7 cellular contexts compared by ENCODE assay signal in the genomic region with DNA sequence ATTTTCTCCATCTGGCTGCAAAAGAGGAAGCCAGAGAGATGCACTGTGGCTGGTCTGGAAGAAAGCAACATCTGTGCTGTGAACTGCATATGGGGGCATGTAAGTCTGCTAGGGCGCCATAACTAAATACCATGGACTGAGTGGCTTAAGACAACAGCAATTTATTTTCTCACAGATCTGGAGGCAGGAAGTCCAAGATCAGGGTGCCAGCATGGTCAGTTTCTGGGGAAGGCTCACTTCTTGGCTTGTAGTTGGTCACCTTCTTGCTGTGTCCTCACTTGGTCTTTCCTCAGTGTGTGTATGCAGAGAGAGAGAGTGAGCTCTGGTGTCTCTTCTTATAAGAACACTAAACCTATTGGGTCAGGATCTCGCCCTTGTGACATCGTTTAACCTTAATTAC.
"Had no signal": no experiment of that assay in that cellular context is flagged by ENCODE, and none has a peak within 500 bp of the region (broad histone marks: within the 10 kb centered on the region; RNA-seq: fewer than 3 reads in every experiment).

No MANE protein-coding gene starts in this region.

- FAIRE-seq: H1, H54, HTR-8/SVneo had no signal

- H3K4me1 Mint-ChIP-seq: GM23338, H9 had no signal

- H3K36me3 Mint-ChIP-seq: IgD-negative memory B cell had no signal

- H3K27ac Mint-ChIP-seq: GM23338, H9 had no signal

- H3K4me3 ChIP-seq: GM23338 had no signal

- H3K4me2 ChIP-seq: GM23338 had no signal

- ATAC-seq: GM23338 had no signal

- H3K4me3 Mint-ChIP-seq: GM23338, H9, IgD-negative memory B cell had no signal

- H2AFZ ChIP-seq: GM23338 had no signal

- DNase-seq: H9, HCEC 1CT had no signal
